Comparison of ENCODE assay signal across 22 cellular contexts in genomic region chr10:15043674-15044073, GRCh38. TPM values are rescaled to one million over a fixed set of nuclear protein-coding genes. Genes with fewer than 3 reads are reported as not detected.
A peak's percentile ranks its signal among the peaks of the same experiment; 100 is the strongest.
DNase-seq lines count a peak whose midpoint lies in the region; ATAC-seq, FAIRE-seq and TF ChIP-seq lines count a peak whose summit lies in the region.
"Had no signal": no experiment of that assay in that cellular context is flagged by ENCODE, and none has a peak within 500 bp of the region (broad histone marks: within the 10 kb centered on the region; RNA-seq: fewer than 3 reads in every experiment).

Gene OLAH, plus strand, starts transcription at chr10:15043943. Its CDS starts 3,346 bp downstream, at chr10:15047289.

- CTCF ChIA-PET in endothelial cell of umbilical vein (lab: Charles Lee), result no interaction called here

- peaks cover 8% of the 10 kb centered on the region for H3K9me3 ChIP-seq in RWPE2 (ENCODE audit: severe bottlenecking)
- H3K9me3 ChIP-seq in endothelial cell of umbilical vein (replicated peaks; ENCODE audit: control insufficient read depth, insufficient read depth, low read length), result no peaks in the 10 kb centered on the region
- H3K9me3 ChIP-seq in upper lobe of right lung, result no peaks in the 10 kb centered on the region
- no peaks in the 10 kb centered on the region for H3K9me3 ChIP-seq in pancreas
- peaks cover 6% of the 10 kb centered on the region for H3K9me3 ChIP-seq in MG63
- H3K9me3 ChIP-seq: adrenal gland, thyroid gland had no signal

- no peak for TF ChIP-seq CTCF in natural killer cell (IDR thresholded peaks at IDR 0.05)
- TF ChIP-seq CTCF in RWPE2 (IDR thresholded peaks at IDR 0.05; ENCODE audit: poor library complexity, severe bottlenecking), result no peak
- no peak for TF ChIP-seq CTCF in endothelial cell of umbilical vein (IDR thresholded peaks at IDR 0.05; ENCODE audit: extremely low read depth in 1 of 2, insufficient read depth in 1 of 2, low read depth in 1 of 2, low read length in 2 of 2)
- no peak for TF ChIP-seq CTCF in upper lobe of right lung (IDR thresholded peaks at IDR 0.05)
- no peak for TF ChIP-seq CTCF in pancreas (IDR thresholded peaks at IDR 0.05)

- H3K27me3 ChIP-seq in RWPE2 (ENCODE audit: insufficient read depth, poor library complexity, severe bottlenecking) (no peaks in the 10 kb centered on the region), endothelial cell of umbilical vein (ENCODE audit: control insufficient read depth in 2 of 2, insufficient read depth in 2 of 2, low read length in 2 of 2) (no peaks in the 10 kb centered on the region), upper lobe of right lung (no peaks in the 10 kb centered on the region), pancreas (no peaks in the 10 kb centered on the region), MG63 (no peaks in the 10 kb centered on the region)
- H3K27me3 ChIP-seq: adrenal gland, thyroid gland had no signal

- H3K4me3 ChIP-seq in RWPE2 (ENCODE audit: severe bottlenecking), result no peak within 1 kb of the TSS
- H3K4me3 ChIP-seq in endothelial cell of umbilical vein (replicated peaks in 1 of 3; ENCODE audit: insufficient read depth in 1 of 3, low read depth in 1 of 3, low read length in 3 of 3), result no peak within 1 kb of the TSS
- no peak within 1 kb of the TSS for H3K4me3 ChIP-seq in upper lobe of right lung
- no peak within 1 kb of the TSS for H3K4me3 ChIP-seq in pancreas
- H3K4me3 ChIP-seq in MG63, result no peak within 1 kb of the TSS
- H3K4me3 ChIP-seq: adrenal gland, coronary artery, left ventricle myocardium inferior, thyroid gland had no signal

- H3K4me3 Mint-ChIP-seq in natural killer cell treated with Interleukin-12 subunit alpha and Interleukin-12 subunit beta and Interleukin-15 and Interleukin-18, amount 100 ng/mL, for 72 hours, result peak within 1 kb of the TSS; percentile 1
- H3K4me3 Mint-ChIP-seq in natural killer cell, result no peak within 1 kb of the TSS
- H3K4me3 Mint-ChIP-seq: naive B cell had no signal

- H3K36me3 ChIP-seq in RWPE2 (ENCODE audit: low read depth) (no peaks in the 10 kb centered on the region), endothelial cell of umbilical vein (ENCODE audit: control insufficient read depth in 2 of 2, extremely low read depth in 1 of 2, insufficient read depth in 2 of 2, low read length in 2 of 2) (no peaks in the 10 kb centered on the region), upper lobe of right lung (no peaks in the 10 kb centered on the region), pancreas (no peaks in the 10 kb centered on the region), MG63 (no peaks in the 10 kb centered on the region)
- H3K36me3 ChIP-seq: adrenal gland, left ventricle myocardium inferior, thyroid gland had no signal

- H3K27ac Mint-ChIP-seq in natural killer cell treated with Interleukin-12 subunit alpha and Interleukin-12 subunit beta and Interleukin-15 and Interleukin-18, amount 100 ng/mL, for 72 hours, result peak within 1 kb of the TSS; percentile 34 to 73
- H3K27ac Mint-ChIP-seq in natural killer cell, result no peak within 1 kb of the TSS

- H3K27ac ChIP-seq in RWPE2 (ENCODE audit: poor library complexity, severe bottlenecking) (peak within 1 kb of the TSS; percentile 18), endothelial cell of umbilical vein (ENCODE audit: insufficient read depth, low read depth, low read length) (no peak within 1 kb of the TSS), upper lobe of right lung (no peak within 1 kb of the TSS), pancreas (no peak within 1 kb of the TSS)
- H3K27ac ChIP-seq: adrenal gland, left ventricle myocardium inferior, RWPE1, thyroid gland had no signal

- no peak within 1 kb of the TSS for H3K9ac ChIP-seq in endothelial cell of umbilical vein (replicated peaks; ENCODE audit: extremely low read depth, insufficient read depth, low read length)

- intact Hi-C loops in natural killer cell (cut with micrococcal nuclease), result no loop called here
- intact Hi-C loops in endothelial cell of umbilical vein (cut with micrococcal nuclease), result no loop called here
- intact Hi-C loops in upper lobe of right lung (cut with DNase I), result no loop called here
- intact Hi-C loops in pancreas (cut with DNase I), result no loop called here

- WGBS in pancreas, 2 donors, result 88 to 89% methylated on average over 1 of the region's 1 CpG

- POLR2A ChIA-PET in endothelial cell of umbilical vein (lab: Charles Lee), result no interaction called here

- peaks cover 4 to 6% of the 10 kb centered on the region in 2 donors for H3K4me1 Mint-ChIP-seq in natural killer cell treated with Interleukin-12 subunit alpha and Interleukin-12 subunit beta and Interleukin-15 and Interleukin-18, amount 100 ng/mL, for 72 hours (ENCODE audit: low read depth in 2 of 2)
- H3K4me1 Mint-ChIP-seq in natural killer cell, result no peaks in the 10 kb centered on the region

- TF ChIP-seq POLR2A in endothelial cell of umbilical vein (IDR thresholded peaks at IDR 0.05; ENCODE audit: low read depth, low read length), result no peak

- H4K20me1 ChIP-seq in endothelial cell of umbilical vein (replicated peaks; ENCODE audit: control insufficient read depth, extremely low read depth, insufficient read depth, low read length), result no peaks in the 10 kb centered on the region

- H3K4me1 ChIP-seq in RWPE2 (ENCODE audit: insufficient read depth, poor library complexity, severe bottlenecking), result peaks cover 18% of the 10 kb centered on the region
- H3K4me1 ChIP-seq in endothelial cell of umbilical vein (ENCODE audit: control insufficient read depth, extremely low read depth, insufficient read depth, low read length), result peaks cover 5% of the 10 kb centered on the region
- no peaks in the 10 kb centered on the region for H3K4me1 ChIP-seq in upper lobe of right lung
- H3K4me1 ChIP-seq in pancreas, result no peaks in the 10 kb centered on the region
- H3K4me1 ChIP-seq: adrenal gland, left ventricle myocardium inferior had no signal

- H3K4me2 ChIP-seq in endothelial cell of umbilical vein (ENCODE audit: insufficient read depth, low read length), result no peak within 1 kb of the TSS

- dilution Hi-C loops in endothelial cell of umbilical vein (cut with MboI; ENCODE audit: extremely low pct_ligation_motif_present, low sequenced_read_pairs), result no loop called here

- H3K9me3 Mint-ChIP-seq in natural killer cell treated with Interleukin-12 subunit alpha and Interleukin-12 subunit beta and Interleukin-15 and Interleukin-18, amount 100 ng/mL, for 72 hours, result peaks cover 3% of the 10 kb centered on the region
- no peaks in the 10 kb centered on the region for H3K9me3 Mint-ChIP-seq in natural killer cell

- H2AFZ ChIP-seq in endothelial cell of umbilical vein (ENCODE audit: low read depth, low read length), result no peak within 1 kb of the TSS

- BruUV-seq in endothelial cell of umbilical vein (replicated peaks; lab: Mats Ljungman, UMichigan), result no TSS peak

- DNase-seq in natural killer cell treated with Interleukin-12 subunit alpha and Interleukin-12 subunit beta and Interleukin-15 and Interleukin-18, amount 100 ng/mL, for 72 hours (ENCODE audit: low spot score), result no peak
- DNase-seq in natural killer cell (no peak), RWPE2 (ENCODE audit: low spot score) (no peak), endothelial cell of umbilical vein (ENCODE audit: low read depth, low spot score) (no peak), upper lobe of right lung (no peak), pancreas (no peak), MG63 (no peak)
- DNase-seq in central memory CD4-positive, alpha-beta T cell, result no peak
- DNase-seq: adrenal gland, C1 segment of cervical spinal cord, DND-41, hypothalamus, left ventricle myocardium inferior, naive B cell, NCI-H2029 treated with DMSO at 0.1 percent for 48 hours, NCI-H526, T1000, thyroid gland had no signal

- ATAC-seq in natural killer cell treated with Interleukin-12 subunit alpha and Interleukin-12 subunit beta and Interleukin-15 and Interleukin-18, amount 100 ng/mL, for 72 hours, result peak in 1 of 2 donors; percentile 63
- ATAC-seq in natural killer cell (no peak), RWPE2 (ENCODE audit: low read depth) (no peak), upper lobe of right lung (peak; percentile 47), pancreas (no peak)

- FAIRE-seq in endothelial cell of umbilical vein (lab: Jason Lieb, UNC), result no peak
- no peak for FAIRE-seq in pancreas (lab: Jason Lieb, UNC)

- H3K36me3 Mint-ChIP-seq in natural killer cell treated with Interleukin-12 subunit alpha and Interleukin-12 subunit beta and Interleukin-15 and Interleukin-18, amount 100 ng/mL, for 72 hours, result peaks cover 4% of the 10 kb centered on the region
- no peaks in the 10 kb centered on the region for H3K36me3 Mint-ChIP-seq in natural killer cell
- H3K36me3 Mint-ChIP-seq: naive B cell had no signal

- H3K79me2 ChIP-seq in endothelial cell of umbilical vein (ENCODE audit: control insufficient read depth, insufficient read depth, low read length), result no peaks in the 10 kb centered on the region

- peaks cover 12 to 31% of the 10 kb centered on the region in 2 donors for H3K27me3 Mint-ChIP-seq in natural killer cell treated with Interleukin-12 subunit alpha and Interleukin-12 subunit beta and Interleukin-15 and Interleukin-18, amount 100 ng/mL, for 72 hours
- H3K27me3 Mint-ChIP-seq in natural killer cell (ENCODE audit: low read depth in 2 of 2), result peaks cover 4 to 19% of the 10 kb centered on the region in 2 donors

- H3K9me1 ChIP-seq in endothelial cell of umbilical vein (replicated peaks; ENCODE audit: control insufficient read depth, extremely low read depth, insufficient read depth, low read length), result no peaks in the 10 kb centered on the region

TF ChIP-seq in endothelial cell of umbilical vein, 7 proteins besides CTCF, POLR2A, EP300 and RAD21:
- no peak for TF ChIP-seq GATA2 (IDR thresholded peaks at IDR 0.05; ENCODE audit: insufficient read depth, insufficient read length, low read depth, low read length)
- TF ChIP-seq MYC (IDR thresholded peaks at IDR 0.05; ENCODE audit: low read depth, low read length), result no peak
- TF ChIP-seq JUN (IDR thresholded peaks at IDR 0.05; ENCODE audit: borderline replicate concordance, insufficient read depth, insufficient read length, low read depth), result peak; percentile 28

RNA-seq across cellular contexts. Expression of gene OLAH, which starts in this region (rescaled TPM):
- total RNA-seq in natural killer cell treated with Interleukin-12 subunit alpha and Interleukin-12 subunit beta and Interleukin-15 and Interleukin-18, amount 100 ng/mL, for 72 hours, result 1 to 10 TPM in 1 of 2 donors, under 1 TPM in 1; 0.89 to 1.2 TPM
- not detected for total RNA-seq in natural killer cell
- 0.48 and 0.51 TPM in 2 replicates for total RNA-seq in endothelial cell of umbilical vein
- polyA plus RNA-seq in endothelial cell of umbilical vein, result 0.13 and 0.26 TPM in 2 replicates
- polyA plus RNA-seq in endothelial cell of umbilical vein (2011; cell fraction: cytosol; rRNA removed), result 0.24 and 0.49 TPM in 2 replicates
- 0.24 and 0.38 TPM in 2 replicates for polyA plus RNA-seq in endothelial cell of umbilical vein (2011; cell fraction: nucleus; rRNA removed)
- 0.89 and 1.1 TPM in 2 replicates for polyA plus RNA-seq in endothelial cell of umbilical vein (2012)
- polyA minus RNA-seq in endothelial cell of umbilical vein, result not detected in 2 replicates
- not detected for polyA minus RNA-seq in endothelial cell of umbilical vein (2011; cell fraction: cytosol; rRNA and poly(A)+ RNA removed)
- polyA minus RNA-seq in endothelial cell of umbilical vein (2011; cell fraction: nucleus; rRNA and poly(A)+ RNA removed), result not detected in 2 replicates
- total RNA-seq in upper lobe of right lung, result 0.93 TPM
- not detected for total RNA-seq in pancreas
- not detected for polyA plus RNA-seq in pancreas
- total RNA-seq in MG63 (2014; rRNA removed; shearing (Covaris generic); ENCODE audit: low replicate concordance), result 0.23 TPM in 1 of 2 replicates, not detected in the other
- total RNA-seq: fibroblast of lung, left ventricle myocardium inferior, pulmonary artery endothelial cell had no signal

Comparison
In these comparisons a context has a peak if more than half of its experiments do, and no peak if none do; other contexts are left out.
1. H3K27ac Mint-ChIP-seq: peak in natural killer cell treated with Interleukin-12 subunit alpha and Interleukin-12 subunit beta and Interleukin-15 and Interleukin-18, amount 100 ng/mL, for 72 hours (2 of 2); none in natural killer cell (0 of 2).
2. Peak in ATAC-seq in upper lobe of right lung; RNA of the gene not detected or under 1 TPM.